Comparison of ENCODE assay signal across 14 cellular contexts in genomic region chr16:25064967-25065366, GRCh38. TPM values are rescaled to one million over a fixed set of nuclear protein-coding genes. Genes with fewer than 3 reads are reported as not detected.
DNase-seq lines count a peak whose midpoint lies in the region; ATAC-seq and TF ChIP-seq lines count a peak whose summit lies in the region.
"Had no signal": no experiment of that assay in that cellular context is flagged by ENCODE, and none has a peak within 500 bp of the region (broad histone marks: within the 10 kb centered on the region; RNA-seq: fewer than 3 reads in every experiment).

No MANE protein-coding gene starts in this region.

- no peaks in the 10 kb centered on the region for H4K20me1 ChIP-seq in GM23248 (ENCODE audit: insufficient read depth)

- peaks cover 14% of the 10 kb centered on the region; the same call in 1 of the 2 replicates for H3K4me1 ChIP-seq in GM23248 (ENCODE audit: insufficient read depth)

- peak; percentile 14 for DNase-seq in GM23248
- peak in 49 of 58 donors; percentile 7 to 74 (median 37) for DNase-seq in anterior cingulate cortex (lab: John Stamatoyannopoulos, UW)
- DNase-seq in hypothalamus (lab: John Stamatoyannopoulos, UW), result peak in 39 of 51 donors; percentile 7 to 77 (median 44)
- peak; percentile 55 for DNase-seq in retinal pigment epithelial cell (ENCODE audit: low read depth)
- no peak for DNase-seq in GF-D8 (lab: John Stamatoyannopoulos, UW)
- no peak for DNase-seq in activated T-cell treated with anti-CD3 and anti-CD28 coated beads, Interleukin-2, amount 50 U/mL, for 1 hour
- no peak for DNase-seq in stimulated activated naive CD8-positive, alpha-beta T cell treated with anti-CD3 and anti-CD28 coated beads, Interleukin-15, amount 100 ng/mL, for 72 hours
- DNase-seq: DMS79 treated with DMSO at 0.1 percent for 48 hours, Karpas-422, NCI-H510A treated with DMSO at 0.1 percent for 48 hours, T-cell had no signal

- H3K4me3 ChIP-seq in GM23248, result no peak overlapping the region
- no peak overlapping the region for H3K4me3 ChIP-seq in retinal pigment epithelial cell (ENCODE audit: low read length)
- H3K4me3 ChIP-seq: thoracic aorta had no signal

- no peaks in the 10 kb centered on the region for H3K79me2 ChIP-seq in GM23248 (ENCODE audit: insufficient read depth)

- no peak overlapping the region for H3K27ac ChIP-seq in GM23248
- H3K27ac ChIP-seq: thoracic aorta had no signal

- in situ Hi-C loops in GM23248 (cut with MboI), result no loop called here

- WGBS in GM23248 (ENCODE audit: low coverage in 1 of 2, low lambda C conversion rate in 2 of 2, missing lambda C conversion rate in 2 of 2), 2 experiments, result 72 to 76% methylated on average over 7 of the region's 7 CpGs

- H3K27ac Mint-ChIP-seq in stimulated activated memory B cell treated with anti-CD40 and anti-IgM and Interleukin-4, amounts not matched to agents 10 μg/mL and 1 μg/mL and 100 μg/mL, for 72 hours, result no peak overlapping the region
- no peak overlapping the region for H3K27ac Mint-ChIP-seq in stimulated activated naive CD8-positive, alpha-beta T cell treated with anti-CD3 and anti-CD28 coated beads, Interleukin-15, amount 100 ng/mL, for 72 hours
- H3K27ac Mint-ChIP-seq: activated naive CD4-positive, alpha-beta T cell treated with anti-CD3 and anti-CD28 coated beads, Interleukin-2, amount 50 U/mL, for 24 hours had no signal

- H3K9me3 ChIP-seq in GM23248 (ENCODE audit: low read depth), result no peaks in the 10 kb centered on the region
- H3K9me3 ChIP-seq: thoracic aorta had no signal

- no peak overlapping the region for H2AFZ ChIP-seq in GM23248

- H3K27me3 Mint-ChIP-seq in stimulated activated memory B cell treated with anti-CD40 and anti-IgM and Interleukin-4, amounts not matched to agents 10 μg/mL and 1 μg/mL and 100 μg/mL, for 72 hours, result no peaks in the 10 kb centered on the region
- H3K27me3 Mint-ChIP-seq in stimulated activated naive CD8-positive, alpha-beta T cell treated with anti-CD3 and anti-CD28 coated beads, Interleukin-15, amount 100 ng/mL, for 72 hours, result no peaks in the 10 kb centered on the region
- H3K27me3 Mint-ChIP-seq: activated naive CD4-positive, alpha-beta T cell treated with anti-CD3 and anti-CD28 coated beads, Interleukin-2, amount 50 U/mL, for 24 hours; T-cell had no signal

- H3K36me3 Mint-ChIP-seq in stimulated activated memory B cell treated with anti-CD40 and anti-IgM and Interleukin-4, amounts not matched to agents 10 μg/mL and 1 μg/mL and 100 μg/mL, for 72 hours, result no peaks in the 10 kb centered on the region
- H3K36me3 Mint-ChIP-seq: activated naive CD4-positive, alpha-beta T cell treated with anti-CD3 and anti-CD28 coated beads, Interleukin-2, amount 50 U/mL, for 24 hours; T-cell had no signal

- H3K36me3 ChIP-seq in GM23248 (ENCODE audit: low read depth), result no peaks in the 10 kb centered on the region
- H3K36me3 ChIP-seq: thoracic aorta had no signal

- H3K4me1 Mint-ChIP-seq in stimulated activated memory B cell treated with anti-CD40 and anti-IgM and Interleukin-4, amounts not matched to agents 10 μg/mL and 1 μg/mL and 100 μg/mL, for 72 hours, result peaks cover 61% of the 10 kb centered on the region
- peaks cover 62% of the 10 kb centered on the region for H3K4me1 Mint-ChIP-seq in stimulated activated naive CD8-positive, alpha-beta T cell treated with anti-CD3 and anti-CD28 coated beads, Interleukin-15, amount 100 ng/mL, for 72 hours

- no peaks in the 10 kb centered on the region for H3K9me2 ChIP-seq in GM23248 (ENCODE audit: insufficient read depth)

- H3F3A ChIP-seq in GM23248 (ENCODE audit: insufficient read depth), result no peaks in the 10 kb centered on the region; the same call in 1 of the 2 replicates

- H3K9me3 Mint-ChIP-seq in stimulated activated memory B cell treated with anti-CD40 and anti-IgM and Interleukin-4, amounts not matched to agents 10 μg/mL and 1 μg/mL and 100 μg/mL, for 72 hours, result no peaks in the 10 kb centered on the region
- no peaks in the 10 kb centered on the region for H3K9me3 Mint-ChIP-seq in stimulated activated naive CD8-positive, alpha-beta T cell treated with anti-CD3 and anti-CD28 coated beads, Interleukin-15, amount 100 ng/mL, for 72 hours
- H3K9me3 Mint-ChIP-seq: activated naive CD4-positive, alpha-beta T cell treated with anti-CD3 and anti-CD28 coated beads, Interleukin-2, amount 50 U/mL, for 24 hours; T-cell had no signal

- TF ChIP-seq CTCF in retinal pigment epithelial cell (conservative IDR thresholded peaks at IDR 0.05; ENCODE audit: low read depth, low read length), result no peak

- no peak overlapping the region for H3K9ac ChIP-seq in GM23248

- H3K4me2 ChIP-seq in GM23248 (ENCODE audit: unreplicated experiment), result no peak overlapping the region

- H3K27me3 ChIP-seq in GM23248 (replicated peaks; ENCODE audit: insufficient read depth), result no peaks in the 10 kb centered on the region

- H3K4me3 Mint-ChIP-seq in stimulated activated memory B cell treated with anti-CD40 and anti-IgM and Interleukin-4, amounts not matched to agents 10 μg/mL and 1 μg/mL and 100 μg/mL, for 72 hours, result no peak overlapping the region
- H3K4me3 Mint-ChIP-seq in stimulated activated naive CD8-positive, alpha-beta T cell treated with anti-CD3 and anti-CD28 coated beads, Interleukin-15, amount 100 ng/mL, for 72 hours, result no peak overlapping the region
- H3K4me3 Mint-ChIP-seq: activated naive CD4-positive, alpha-beta T cell treated with anti-CD3 and anti-CD28 coated beads, Interleukin-2, amount 50 U/mL, for 24 hours had no signal

- no peak for ATAC-seq in stimulated activated memory B cell treated with anti-CD40 and anti-IgM and Interleukin-4, amounts not matched to agents 10 μg/mL and 1 μg/mL and 100 μg/mL, for 72 hours
- no peak for ATAC-seq in stimulated activated naive CD8-positive, alpha-beta T cell treated with anti-CD3 and anti-CD28 coated beads, Interleukin-15, amount 100 ng/mL, for 72 hours
- ATAC-seq: T-cell had no signal

RNA-seq across cellular contexts. Expression of gene LCMT1, which starts 46.6 kb away (rescaled TPM):
- total RNA-seq in GM23248 (2014; rRNA removed; shearing (Covaris generic)), result 30.3 and 47.6 TPM in 2 replicates
- polyA plus RNA-seq in GM23248 (2016; fragmentation: Nextera tagmentation; extraction: Ambion mirVana), result 50.5 and 54.3 TPM in 2 replicates

RNA-seq across cellular contexts. Expression of gene ARHGAP17, which starts 49.8 kb away (rescaled TPM):
- 11.6 and 47.7 TPM in 2 replicates for total RNA-seq in GM23248 (2014; rRNA removed; shearing (Covaris generic))
- polyA plus RNA-seq in GM23248 (2016; fragmentation: Nextera tagmentation; extraction: Ambion mirVana), result 45.8 and 53.3 TPM in 2 replicates

Comparison
In these comparisons a context has a peak if more than half of its experiments do, and no peak if none do; other contexts are left out.
1. DNase-seq: peak in GM23248 (single experiment), anterior cingulate cortex (49 of 58), hypothalamus (39 of 51) and retinal pigment epithelial cell (single experiment); none in GF-D8 (single experiment), activated T-cell treated with anti-CD3 and anti-CD28 coated beads, Interleukin-2, amount 50 U/mL, for 1 hour (single experiment) and stimulated activated naive CD8-positive, alpha-beta T cell treated with anti-CD3 and anti-CD28 coated beads, Interleukin-15, amount 100 ng/mL, for 72 hours (0 of 2).